Comparison of ENCODE assay signal across 24 cellular contexts in genomic region chrX:39629001-39629400, GRCh38.
DNase-seq lines count a peak whose midpoint lies in the region; ATAC-seq, FAIRE-seq and TF ChIP-seq lines count a peak whose summit lies in the region.
"Had no signal": no experiment of that assay in that cellular context is flagged by ENCODE, and none has a peak within 500 bp of the region (broad histone marks: within the 10 kb centered on the region; RNA-seq: fewer than 3 reads in every experiment).

No MANE protein-coding gene starts in this region.

- no peak for TF ChIP-seq EP300 in K562 (IDR thresholded peaks at IDR 0.05; ENCODE audit: low read length)

- H2AFZ ChIP-seq in K562 (ENCODE audit: low read depth, low read length), result no peak overlapping the region

- peaks cover 0 to 4% of the 10 kb centered on the region in 2 experiments; a peak in 2 of 5 replicates for H3K4me1 ChIP-seq in K562 (replicated peaks in 1 of 2; ENCODE audit: control insufficient read depth in 2 of 2, insufficient read depth in 2 of 2, low read length in 2 of 2)

- no peak for TF ChIP-seq CTCF in K562 (IDR thresholded peaks at IDR 0.05 in 2 of 3, conservative IDR thresholded peaks at IDR 0.05 in 1 of 3; ENCODE audit: insufficient read depth in 2 of 3, low read depth in 1 of 3, low read length in 3 of 3)

- no peak overlapping the region for H3K4me3 ChIP-seq in K562
- H3K4me3 ChIP-seq: BLaER1, GM12878, SJCRH30 had no signal

- FAIRE-seq in GM19239 (lab: Jason Lieb, UNC) (peak; percentile 52), K562 (lab: Jason Lieb, UNC) (no peak)
- FAIRE-seq: D721Med, GM12878, H1, RCC 7860 had no signal

- H4K20me1 ChIP-seq in K562 (replicated peaks; ENCODE audit: control insufficient read depth, insufficient read depth, low read length), result no peaks in the 10 kb centered on the region
- H4K20me1 ChIP-seq: BLaER1 had no signal

- H3K36me3 ChIP-seq in K562 (ENCODE audit: control insufficient read depth, insufficient read depth, low read length), result no peaks in the 10 kb centered on the region
- H3K36me3 ChIP-seq: BLaER1, SJCRH30 had no signal

- no peak overlapping the region for H3K9ac ChIP-seq in K562 (ENCODE audit: insufficient read depth in 1 of 2, low read depth in 2 of 2, low read length in 2 of 2)
- H3K9ac ChIP-seq: BLaER1 had no signal

- no peaks in the 10 kb centered on the region for H3K9me1 ChIP-seq in K562 (ENCODE audit: control insufficient read depth, insufficient read depth, low read length)

- no TSS peak for BruUV-seq in K562 (replicated peaks; lab: Mats Ljungman, UMichigan)

- H3K27ac ChIP-seq in K562 (ENCODE audit: extremely low read depth, low read depth, low read length), result no peak overlapping the region
- H3K27ac ChIP-seq: BLaER1, SJCRH30 had no signal

- ATAC-seq in K562, result no peak
- no peak for ATAC-seq in HG02610 (IDR thresholded peaks at IDR 0.05; ENCODE audit: unreplicated experiment)
- ATAC-seq: GM12878 had no signal

- H3K79me2 ChIP-seq in K562 (ENCODE audit: control insufficient read depth, insufficient read depth, low read length), result no peaks in the 10 kb centered on the region

- no peak overlapping the region for H3K4me2 ChIP-seq in K562 (ENCODE audit: insufficient read depth, low read length)
- H3K4me2 ChIP-seq: BLaER1 had no signal

- no peak for TF ChIP-seq RAD21 in K562 (CRISPR knock-in tag; conservative IDR thresholded peaks at IDR 0.05 in 1 of 2, IDR thresholded peaks at IDR 0.05 in 1 of 2)

- DNase-seq in DMS53 (lab: John Stamatoyannopoulos, UW) (peak; percentile 53), GM19239 (ENCODE audit: insufficient read length, low spot score) (no peak), K562 (ENCODE audit: extremely low read depth in 1 of 4, low spot score in 3 of 4) (no peak), kidney tubule cell (ENCODE audit: low spot score) (peak; percentile 55), AML-193 (lab: John Stamatoyannopoulos, UW) (no peak), middle frontal gyrus (ENCODE audit: extremely low spot score, low spot score) (no peak)
- DNase-seq: CD4-positive, CD25-positive, alpha-beta regulatory T cell; EL; GDM1; HCEC 1CT; Karpas-422; MV-4-11; NCI-H1105; NCI-H1436 treated with DMSO at 0.1 percent for 48 hours; NCI-H187 treated with DMSO at 0.1 percent for 48 hours; NCI-H524; NCI-H774; SJCRH30 had no signal

- H3K9me3 ChIP-seq in K562 (replicated peaks; ENCODE audit: control insufficient read depth, insufficient read depth, low read depth, low read length), result no peaks in the 10 kb centered on the region
- H3K9me3 ChIP-seq: SJCRH30 had no signal

- 0% methylated on average over 1 of the region's 1 CpG for WGBS in K562 (ENCODE audit: insufficient coverage, low coverage, missing lambda C conversion rate)

- TF ChIP-seq POLR2A in K562 (conservative IDR thresholded peaks at IDR 0.05), result no peak

- in situ Hi-C loops in K562 (cut with MboI), result no loop called here

- H3K27me3 ChIP-seq in K562 (ENCODE audit: control insufficient read depth in 2 of 2, insufficient read depth in 2 of 2, low read length in 2 of 2), result no peaks in the 10 kb centered on the region
- H3K27me3 ChIP-seq: BLaER1, SJCRH30 had no signal

- intact Hi-C loops in K562 (cut with micrococcal nuclease), result no loop called here

- POLR2A ChIA-PET in K562 (lab: Yijun Ruan, JAX), result no interaction called here

- CTCF ChIA-PET in K562 (lab: Yijun Ruan, JAX; ENCODE audit: low intra/inter-chr PET ratio), result no interaction called here

TF ChIP-seq in K562, 482 proteins besides CTCF, POLR2A, EP300 and RAD21:
- TF ChIP-seq JUN (IDR thresholded peaks at IDR 0.05; ENCODE audit: borderline replicate concordance, low read depth, low read length) (0 out of 2 replicates have a peak, but pooled peaks have one; percentile 6), JUN (CRISPR knock-in tag; IDR thresholded peaks at IDR 0.05; ENCODE audit: borderline replicate concordance) (no peak), HMG20B (CRISPR knock-in tag; IDR thresholded peaks at IDR 0.05) (no peak), ATF3 (IDR thresholded peaks at IDR 0.05) (peak; percentile 39), ATF3 (CRISPR knock-in tag; conservative IDR thresholded peaks at IDR 0.05) (no peak), SMAD4 (CRISPR knock-in tag; conservative IDR thresholded peaks at IDR 0.05) (no peak), STAT6 (CRISPR knock-in tag; IDR thresholded peaks at IDR 0.05) (no peak), ZNF766 (CRISPR knock-in tag; conservative IDR thresholded peaks at IDR 0.05) (no peak), ZNF778 (CRISPR knock-in tag; IDR thresholded peaks at IDR 0.05) (no peak), JUND (IDR thresholded peaks at IDR 0.05; ENCODE audit: borderline replicate concordance, low read depth, low read length) (0 out of 2 replicates have a peak, but pooled peaks have one; percentile 44), JUND (tag; IDR thresholded peaks at IDR 0.05; ENCODE audit: borderline replicate concordance, low read depth, low read length) (no peak), GTF2A2 (tag; IDR thresholded peaks at IDR 0.05) (no peak), HDAC2 (IDR thresholded peaks at IDR 0.05) (no peak), ZBTB33 (CRISPR knock-in tag; IDR thresholded peaks at IDR 0.05) (no peak), ATF7 (IDR thresholded peaks at IDR 0.05) (no peak), GTF3C2 (IDR thresholded peaks at IDR 0.05; ENCODE audit: borderline replicate concordance, extremely low read depth, insufficient read length) (no peak), KDM4B (IDR thresholded peaks at IDR 0.05; ENCODE audit: borderline replicate concordance in 2 of 2, low read depth in 1 of 2) (no peak), JUNB (CRISPR knock-in tag; conservative IDR thresholded peaks at IDR 0.05) (0 out of 2 replicates have a peak, but pooled peaks have one; percentile 11)

Comparison
In these comparisons a context has a peak if more than half of its experiments do, and no peak if none do; other contexts are left out.
1. DNase-seq: peak in DMS53 (single experiment) and kidney tubule cell (single experiment); none in GM19239 (single experiment), K562 (0 of 4), AML-193 (0 of 2) and middle frontal gyrus (single experiment).